ENCODE assay signal across 24 cellular contexts in genomic region chr5:147669113-147669869, GRCh38.
DNase-seq lines count a peak whose midpoint lies in the region; ATAC-seq and TF ChIP-seq lines count a peak whose summit lies in the region.
"Had no signal": no experiment of that assay in that cellular context is flagged by ENCODE, and none has a peak within 500 bp of the region (broad histone marks: within the 10 kb centered on the region; RNA-seq: fewer than 3 reads in every experiment).

No MANE protein-coding gene starts in this region.

- DNase-seq in Ammon's horn (ENCODE audit: low spot score) (peak; percentile 48), MG63 (peak; percentile 70), RWPE2 (ENCODE audit: low spot score) (no peak), mucosa of descending colon (no peak), SIG-M5 (lab: John Stamatoyannopoulos, UW) (no peak), NCI-H1930 (lab: John Stamatoyannopoulos, UW) (no peak)
- DNase-seq in effector memory CD8-positive, alpha-beta T cell: no peak
- DNase-seq: activated CD8-positive, alpha-beta T cell treated with anti-CD3 and anti-CD28 coated beads for 36 hours; activated effector memory CD4-positive, alpha-beta T cell treated with anti-CD3 and anti-CD28 coated beads, Interleukin-2, amount 50 U/mL, for 16 hours; activated naive CD8-positive, alpha-beta T cell treated with anti-CD3 and anti-CD28 coated beads, Interleukin-2, amount 10 ng/mL, durations not matched to agents 7 days and 5 days; activated T-cell treated with anti-CD3 and anti-CD28 coated beads for 4 hours; CD4-positive, alpha-beta T cell; effector CD4-positive, alpha-beta T cell; heart left ventricle; naive thymus-derived CD4-positive, alpha-beta T cell; NCI-H345; PC-3; SHP77 treated with DMSO at 0.1 percent for 48 hours; stimulated activated CD4-positive, alpha-beta T cell treated with anti-CD3 and anti-CD28 coated beads, Interleukin-12 subunit alpha, Interleukin-12 subunit beta, amount 100 ng/mL, for 4 hours; thyroid gland had no signal

- H3K4me3 ChIP-seq in MG63: no peak overlapping the region
- H3K4me3 ChIP-seq in RWPE2 (ENCODE audit: severe bottlenecking): no peak overlapping the region
- no peak overlapping the region for H3K4me3 ChIP-seq in mucosa of descending colon
- H3K4me3 ChIP-seq: heart left ventricle, thyroid gland had no signal

- H3K27me3 ChIP-seq in MG63 (peaks cover 18% of the 10 kb centered on the region), RWPE2 (ENCODE audit: insufficient read depth, poor library complexity, severe bottlenecking) (peaks cover 7% of the 10 kb centered on the region)
- H3K27me3 ChIP-seq: heart left ventricle, thyroid gland had no signal

- no peaks in the 10 kb centered on the region for H3K4me1 Mint-ChIP-seq in effector memory CD8-positive, alpha-beta T cell (ENCODE audit: low read depth in 2 of 2)
- H3K4me1 Mint-ChIP-seq: activated naive CD8-positive, alpha-beta T cell treated with anti-CD3 and anti-CD28 coated beads, Interleukin-2, amount 10 ng/mL, durations not matched to agents 7 days and 5 days; naive thymus-derived CD4-positive, alpha-beta T cell had no signal

- H3K9me3 Mint-ChIP-seq in effector memory CD8-positive, alpha-beta T cell: no peaks in the 10 kb centered on the region
- H3K9me3 Mint-ChIP-seq: activated CD8-positive, alpha-beta T cell treated with anti-CD3 and anti-CD28 coated beads for 36 hours; activated naive CD8-positive, alpha-beta T cell treated with anti-CD3 and anti-CD28 coated beads, Interleukin-2, amount 10 ng/mL, durations not matched to agents 7 days and 5 days; CD4-positive, alpha-beta T cell; stimulated activated naive CD8-positive, alpha-beta T cell treated with anti-CD3 and anti-CD28 coated beads, Interleukin-15, Interleukin-2, amounts not matched to agents 100 ng/mL and 50 ng/mL, for 24 hours had no signal

- H3K27ac Mint-ChIP-seq in effector memory CD8-positive, alpha-beta T cell: no peak overlapping the region
- H3K27ac Mint-ChIP-seq: activated CD8-positive, alpha-beta T cell treated with anti-CD3 and anti-CD28 coated beads for 36 hours; activated naive CD8-positive, alpha-beta T cell treated with anti-CD3 and anti-CD28 coated beads, Interleukin-2, amount 10 ng/mL, durations not matched to agents 7 days and 5 days; CD4-positive, alpha-beta T cell; naive thymus-derived CD4-positive, alpha-beta T cell; stimulated activated naive CD8-positive, alpha-beta T cell treated with anti-CD3 and anti-CD28 coated beads, Interleukin-15, Interleukin-2, amounts not matched to agents 100 ng/mL and 50 ng/mL, for 24 hours had no signal

- no peaks in the 10 kb centered on the region for H3K36me3 ChIP-seq in MG63
- no peaks in the 10 kb centered on the region for H3K36me3 ChIP-seq in RWPE2 (ENCODE audit: low read depth)
- no peaks in the 10 kb centered on the region for H3K36me3 ChIP-seq in mucosa of descending colon (ENCODE audit: low read depth)
- H3K36me3 ChIP-seq: heart left ventricle, thyroid gland had no signal

- no peak overlapping the region for H3K27ac ChIP-seq in RWPE2 (ENCODE audit: poor library complexity, severe bottlenecking)
- H3K27ac ChIP-seq: HL-60, thyroid gland had no signal

- no peak for TF ChIP-seq CTCF in RWPE2 (IDR thresholded peaks at IDR 0.05; ENCODE audit: poor library complexity, severe bottlenecking)
- TF ChIP-seq CTCF in mucosa of descending colon (IDR thresholded peaks at IDR 0.05): no peak

- no peak overlapping the region for H3K4me3 Mint-ChIP-seq in effector memory CD8-positive, alpha-beta T cell
- H3K4me3 Mint-ChIP-seq: activated CD8-positive, alpha-beta T cell treated with anti-CD3 and anti-CD28 coated beads for 36 hours; activated naive CD8-positive, alpha-beta T cell treated with anti-CD3 and anti-CD28 coated beads, Interleukin-2, amount 10 ng/mL, durations not matched to agents 7 days and 5 days; CD4-positive, alpha-beta T cell; naive thymus-derived CD4-positive, alpha-beta T cell; stimulated activated naive CD8-positive, alpha-beta T cell treated with anti-CD3 and anti-CD28 coated beads, Interleukin-15, Interleukin-2, amounts not matched to agents 100 ng/mL and 50 ng/mL, for 24 hours had no signal

- H3K9me3 ChIP-seq in MG63 (no peaks in the 10 kb centered on the region), RWPE2 (ENCODE audit: severe bottlenecking) (no peaks in the 10 kb centered on the region), mucosa of descending colon (no peaks in the 10 kb centered on the region)
- H3K9me3 ChIP-seq: heart left ventricle, thyroid gland had no signal

- H3K27me3 Mint-ChIP-seq in effector memory CD8-positive, alpha-beta T cell: no peaks in the 10 kb centered on the region
- H3K27me3 Mint-ChIP-seq: activated CD8-positive, alpha-beta T cell treated with anti-CD3 and anti-CD28 coated beads for 36 hours; CD4-positive, alpha-beta T cell; naive thymus-derived CD4-positive, alpha-beta T cell; stimulated activated naive CD8-positive, alpha-beta T cell treated with anti-CD3 and anti-CD28 coated beads, Interleukin-15, Interleukin-2, amounts not matched to agents 100 ng/mL and 50 ng/mL, for 24 hours had no signal

- ATAC-seq in RWPE2 (ENCODE audit: low read depth) (peak; percentile 26; the same call in 1 of the 3 replicates), mucosa of descending colon (peak; percentile 29)
- no peak for ATAC-seq in effector memory CD8-positive, alpha-beta T cell (replicated peaks)
- ATAC-seq: activated CD4-positive, CD25-positive, alpha-beta regulatory T cell treated with anti-CD3 and anti-CD28 coated beads, Interleukin-2, amount 50 U/mL, for 24 hours; activated CD8-positive, alpha-beta T cell treated with anti-CD3 and anti-CD28 coated beads for 36 hours; HepG2; naive thymus-derived CD4-positive, alpha-beta T cell; PC-3 had no signal

- no peaks in the 10 kb centered on the region for H3K36me3 Mint-ChIP-seq in effector memory CD8-positive, alpha-beta T cell (ENCODE audit: insufficient read depth)
- H3K36me3 Mint-ChIP-seq: activated naive CD8-positive, alpha-beta T cell treated with anti-CD3 and anti-CD28 coated beads, Interleukin-2, amount 10 ng/mL, durations not matched to agents 7 days and 5 days had no signal

- no peaks in the 10 kb centered on the region for H3K4me1 ChIP-seq in RWPE2 (ENCODE audit: insufficient read depth, poor library complexity, severe bottlenecking)
- H3K4me1 ChIP-seq in mucosa of descending colon (ENCODE audit: low read depth): no peaks in the 10 kb centered on the region
- H3K4me1 ChIP-seq: thyroid gland had no signal

- intact Hi-C loops in mucosa of descending colon (cut with DNase I, micrococcal nuclease): no loop called here

Comparison
In these comparisons a context has a peak if more than half of its experiments do, and no peak if none do; other contexts are left out.
1. DNase-seq: peak in Ammon's horn (single experiment) and MG63 (single experiment); none in RWPE2 (single experiment), mucosa of descending colon (0 of 3), SIG-M5 (single experiment), NCI-H1930 (0 of 2) and effector memory CD8-positive, alpha-beta T cell (0 of 3).